In genomic region chr19:48961673-48962028, GRCh38 we compare ENCODE assay signal across 9 cellular contexts. TPM values are rescaled to one million over a fixed set of nuclear protein-coding genes. Genes with fewer than 3 reads are reported as not detected.
DNase-seq lines count a peak whose midpoint lies in the region; ATAC-seq, FAIRE-seq and TF ChIP-seq lines count a peak whose summit lies in the region.
"Had no signal": no experiment of that assay in that cellular context is flagged by ENCODE, and none has a peak within 500 bp of the region (broad histone marks: within the 10 kb centered on the region; RNA-seq: fewer than 3 reads in every experiment).

No MANE protein-coding gene starts in this region.

- H3K4ac ChIP-seq in mesendoderm (ENCODE audit: low read depth, low read length) = no peak overlapping the region

- H3K27ac ChIP-seq in mesendoderm (ENCODE audit: low read depth, low read length) (peak overlapping the region; percentile 65), thymus (ENCODE audit: low read depth) (peak overlapping the region; percentile 73)

- H3K27ac Mint-ChIP-seq in activated CD4-positive, alpha-beta T cell treated with anti-CD3 and anti-CD28 coated beads, Interleukin-2, amount 10 ng/mL, durations not matched to agents 7 days and 5 days = peak overlapping the region; percentile 97
- peak overlapping the region; percentile 100 for H3K27ac Mint-ChIP-seq in activated T-helper 17 cell treated with anti-CD3 and anti-CD28 coated beads, Interleukin-2, amount 50 U/mL, for 72 hours

- H3K9ac ChIP-seq in mesendoderm (ENCODE audit: low read length) = peak overlapping the region; percentile 57

- no peaks in the 10 kb centered on the region for H3K27me3 Mint-ChIP-seq in activated CD4-positive, alpha-beta T cell treated with anti-CD3 and anti-CD28 coated beads, Interleukin-2, amount 10 ng/mL, durations not matched to agents 7 days and 5 days
- no peaks in the 10 kb centered on the region for H3K27me3 Mint-ChIP-seq in activated T-helper 17 cell treated with anti-CD3 and anti-CD28 coated beads, Interleukin-2, amount 50 U/mL, for 72 hours

- peak overlapping the region; percentile 69 for H2AK5ac ChIP-seq in mesendoderm (ENCODE audit: low read length)

- no peaks in the 10 kb centered on the region for H3K9me3 Mint-ChIP-seq in activated CD4-positive, alpha-beta T cell treated with anti-CD3 and anti-CD28 coated beads, Interleukin-2, amount 10 ng/mL, durations not matched to agents 7 days and 5 days
- H3K9me3 Mint-ChIP-seq in activated T-helper 17 cell treated with anti-CD3 and anti-CD28 coated beads, Interleukin-2, amount 50 U/mL, for 72 hours = no peaks in the 10 kb centered on the region

- H2BK5ac ChIP-seq in mesendoderm (ENCODE audit: low read length) = no peak overlapping the region

- CTCF ChIA-PET in activated CD4-positive, alpha-beta T cell treated with anti-CD3 and anti-CD28 coated beads, Interleukin-2, amount 10 ng/mL, durations not matched to agents 7 days and 5 days (lab: Charles Lee) = interaction anchor here (0.5 to 3.5 kb wide), 3 partner anchors 9 to 123 kb away, joined by 3 to 15 read pairs (median 4); no protein-coding TSS in a partner anchor

- H4K5ac ChIP-seq in mesendoderm (ENCODE audit: low read length) = no peak overlapping the region

- no peak overlapping the region for H3K56ac ChIP-seq in mesendoderm (ENCODE audit: low read length)

- H3K79me2 ChIP-seq in mesendoderm (ENCODE audit: control insufficient read depth, insufficient read depth, low read length) = peaks cover 13% of the 10 kb centered on the region

- H3K79me1 ChIP-seq in mesendoderm (ENCODE audit: low read length) = peaks cover 8% of the 10 kb centered on the region

- WGBS in mesendoderm (ENCODE audit: extremely low coverage, insufficient coverage, low lambda C conversion rate) = no CpG with 5 or more reads among the region's 12 CpGs
- whole genome bisulfite sequencing in thymus = 89% methylated on average over 12 of the region's 12 CpGs

- H3K4me2 ChIP-seq in mesendoderm (ENCODE audit: low read length) = no peak overlapping the region

- no peak for FAIRE-seq in H54 (lab: Jason Lieb, UNC)

- H3K18ac ChIP-seq in mesendoderm (ENCODE audit: low read length) = no peak overlapping the region

- peak overlapping the region; percentile 51 for H3K4me3 Mint-ChIP-seq in activated CD4-positive, alpha-beta T cell treated with anti-CD3 and anti-CD28 coated beads, Interleukin-2, amount 10 ng/mL, durations not matched to agents 7 days and 5 days
- peak overlapping the region; percentile 100 for H3K4me3 Mint-ChIP-seq in activated T-helper 17 cell treated with anti-CD3 and anti-CD28 coated beads, Interleukin-2, amount 50 U/mL, for 72 hours

- no peak for DNase-seq in activated CD4-positive, alpha-beta T cell treated with anti-CD3 and anti-CD28 coated beads, Interleukin-2, amount 10 ng/mL, durations not matched to agents 7 days and 5 days
- no peak for DNase-seq in activated CD4-positive, alpha-beta T cell treated with anti-CD3 and anti-CD28 coated beads, Interleukin-2, amount 50 U/mL, for 48 hours
- DNase-seq in mesendoderm = no peak
- DNase-seq in DMS79 treated with DMSO at 0.1 percent for 48 hours (lab: John Stamatoyannopoulos, UW) = no peak
- no peak for DNase-seq in H54 (ENCODE audit: insufficient read length, low spot score)
- no peak for DNase-seq in HUDEP-2 (lab: John Stamatoyannopoulos, UW; ENCODE audit: unreplicated experiment in 76 of 76)

- ATAC-seq in activated T-helper 17 cell treated with anti-CD3 and anti-CD28 coated beads, Interleukin-2, amount 50 U/mL, for 72 hours (replicated peaks) = no peak

- no peak overlapping the region for H2BK15ac ChIP-seq in mesendoderm (replicated peaks; ENCODE audit: low read depth)

- peaks cover 16% of the 10 kb centered on the region for H3K4me1 ChIP-seq in mesendoderm (ENCODE audit: control insufficient read depth, low read depth, low read length)
- H3K4me1 ChIP-seq in thymus (ENCODE audit: control insufficient read depth, insufficient read depth, low read length) = peaks cover 34% of the 10 kb centered on the region

- H3K4me3 ChIP-seq in mesendoderm (ENCODE audit: low read length) (no peak overlapping the region), thymus (ENCODE audit: low read length) (no peak overlapping the region)

- H4K8ac ChIP-seq in mesendoderm (ENCODE audit: low read depth, low read length) = no peak overlapping the region

- H3K23ac ChIP-seq in mesendoderm (ENCODE audit: low read length) = no peak overlapping the region

- POLR2A ChIA-PET in activated CD4-positive, alpha-beta T cell treated with anti-CD3 and anti-CD28 coated beads, Interleukin-2, amount 10 ng/mL, durations not matched to agents 7 days and 5 days (lab: Charles Lee) = no interaction called here

- no peak overlapping the region for H2BK120ac ChIP-seq in mesendoderm (ENCODE audit: low read depth, low read length)

- H3K36me3 Mint-ChIP-seq in activated CD4-positive, alpha-beta T cell treated with anti-CD3 and anti-CD28 coated beads, Interleukin-2, amount 10 ng/mL, durations not matched to agents 7 days and 5 days (ENCODE audit: low read depth) = peaks cover 49% of the 10 kb centered on the region
- H3K36me3 Mint-ChIP-seq in activated T-helper 17 cell treated with anti-CD3 and anti-CD28 coated beads, Interleukin-2, amount 50 U/mL, for 72 hours (ENCODE audit: low read depth) = peaks cover 80% of the 10 kb centered on the region

- H3K9me3 ChIP-seq in thymus (ENCODE audit: control insufficient read depth) = no peaks in the 10 kb centered on the region

- H3K4me1 Mint-ChIP-seq in activated CD4-positive, alpha-beta T cell treated with anti-CD3 and anti-CD28 coated beads, Interleukin-2, amount 10 ng/mL, durations not matched to agents 7 days and 5 days = peaks cover 83% of the 10 kb centered on the region
- peaks cover 31% of the 10 kb centered on the region for H3K4me1 Mint-ChIP-seq in activated T-helper 17 cell treated with anti-CD3 and anti-CD28 coated beads, Interleukin-2, amount 50 U/mL, for 72 hours

- no peak for TF ChIP-seq POLR2A in H54 (IDR thresholded peaks at IDR 0.05; ENCODE audit: low read depth, low read length)

- H3K27me3 ChIP-seq in mesendoderm (ENCODE audit: insufficient read depth, low read length, poor library complexity) = no peaks in the 10 kb centered on the region
- H3K27me3 ChIP-seq in thymus (ENCODE audit: control insufficient read depth, insufficient read depth) = no peaks in the 10 kb centered on the region

- peaks cover 1% of the 10 kb centered on the region for H3K36me3 ChIP-seq in mesendoderm (ENCODE audit: control insufficient read depth, insufficient read depth, low read length)
- peaks cover 12% of the 10 kb centered on the region for H3K36me3 ChIP-seq in thymus (ENCODE audit: control insufficient read depth, insufficient read depth)

RNA-seq across cellular contexts. Expression of gene FTL, which starts 3.5 kb away (rescaled TPM):
- total RNA-seq in activated CD4-positive, alpha-beta T cell treated with anti-CD3 and anti-CD28 coated beads, Interleukin-2, amount 10 ng/mL, durations not matched to agents 7 days and 5 days = 100 to 1,000 TPM; 683 to 880 TPM
- 1,000 to 10,000 TPM; 1,320 to 1,710 TPM for total RNA-seq in activated T-helper 17 cell treated with anti-CD3 and anti-CD28 coated beads, Interleukin-2, amount 50 U/mL, for 72 hours
- polyA plus RNA-seq in mesendoderm (2013, experiment 1 of 2) = 2,631 TPM
- polyA plus RNA-seq in mesendoderm (2013, experiment 2 of 2) = 2,464 TPM
- 8,316 TPM for polyA plus RNA-seq in thymus

RNA-seq across cellular contexts. Expression of gene BAX, which starts 7.0 kb away (rescaled TPM):
- 100 to 1,000 TPM; 310 to 324 TPM for total RNA-seq in activated CD4-positive, alpha-beta T cell treated with anti-CD3 and anti-CD28 coated beads, Interleukin-2, amount 10 ng/mL, durations not matched to agents 7 days and 5 days
- total RNA-seq in activated T-helper 17 cell treated with anti-CD3 and anti-CD28 coated beads, Interleukin-2, amount 50 U/mL, for 72 hours = 100 to 1,000 TPM; 286 to 464 TPM
- 77.7 TPM for polyA plus RNA-seq in mesendoderm (2013, experiment 1 of 2)
- 82.3 TPM for polyA plus RNA-seq in mesendoderm (2013, experiment 2 of 2)
- 126 TPM for polyA plus RNA-seq in thymus

RNA-seq across cellular contexts. Expression of gene DHDH, which starts 28.2 kb away (rescaled TPM):
- total RNA-seq in activated CD4-positive, alpha-beta T cell treated with anti-CD3 and anti-CD28 coated beads, Interleukin-2, amount 10 ng/mL, durations not matched to agents 7 days and 5 days = 1 to 10 TPM; 3.1 to 3.2 TPM
- total RNA-seq in activated T-helper 17 cell treated with anti-CD3 and anti-CD28 coated beads, Interleukin-2, amount 50 U/mL, for 72 hours = 1 to 10 TPM; 1.2 to 3.8 TPM
- 0.27 TPM for polyA plus RNA-seq in mesendoderm (2013, experiment 1 of 2)
- polyA plus RNA-seq in mesendoderm (2013, experiment 2 of 2) = 0.36 TPM
- 1.0 TPM for polyA plus RNA-seq in thymus
- total RNA-seq: HT1080 had no signal

RNA-seq across cellular contexts. Expression of gene GYS1, which starts 31.5 kb away (rescaled TPM):
- 10 to 100 TPM; 55.8 to 60.8 TPM for total RNA-seq in activated CD4-positive, alpha-beta T cell treated with anti-CD3 and anti-CD28 coated beads, Interleukin-2, amount 10 ng/mL, durations not matched to agents 7 days and 5 days
- total RNA-seq in activated T-helper 17 cell treated with anti-CD3 and anti-CD28 coated beads, Interleukin-2, amount 50 U/mL, for 72 hours = 10 to 100 TPM; 50.8 to 99.9 TPM
- 20.1 TPM for polyA plus RNA-seq in mesendoderm (2013, experiment 1 of 2)
- 19.3 TPM for polyA plus RNA-seq in mesendoderm (2013, experiment 2 of 2)
- 22.2 TPM for polyA plus RNA-seq in thymus

RNA-seq across cellular contexts. Expression of gene RUVBL2, which starts 32.0 kb away (rescaled TPM):
- total RNA-seq in activated CD4-positive, alpha-beta T cell treated with anti-CD3 and anti-CD28 coated beads, Interleukin-2, amount 10 ng/mL, durations not matched to agents 7 days and 5 days = 10 to 100 TPM; 82.2 to 89.4 TPM
- 100 to 1,000 TPM; 100 to 166 TPM for total RNA-seq in activated T-helper 17 cell treated with anti-CD3 and anti-CD28 coated beads, Interleukin-2, amount 50 U/mL, for 72 hours
- 88.9 TPM for polyA plus RNA-seq in mesendoderm (2013, experiment 1 of 2)
- polyA plus RNA-seq in mesendoderm (2013, experiment 2 of 2) = 92.5 TPM
- 52.0 TPM for polyA plus RNA-seq in thymus
